Comparison of ENCODE assay signal across 11 cellular contexts in genomic region chr3:31968391-31968926, GRCh38. TPM values are rescaled to one million over a fixed set of nuclear protein-coding genes. Genes with fewer than 3 reads are reported as not detected.
DNase-seq lines count a peak whose midpoint lies in the region; ATAC-seq and TF ChIP-seq lines count a peak whose summit lies in the region.
"Had no signal": no experiment of that assay in that cellular context is flagged by ENCODE, and none has a peak within 500 bp of the region (broad histone marks: within the 10 kb centered on the region; RNA-seq: fewer than 3 reads in every experiment).

No MANE protein-coding gene starts in this region.

- no peak for ATAC-seq in GM18519 (IDR thresholded peaks at IDR 0.05; ENCODE audit: low FRiP score, unreplicated experiment)
- no peak for ATAC-seq in naive thymus-derived CD8-positive, alpha-beta T cell
- ATAC-seq: natural killer cell; stimulated activated naive CD8-positive, alpha-beta T cell treated with anti-CD3 and anti-CD28 coated beads, Interleukin-15, amount 100 ng/mL, for 72 hours had no signal

- H3K36me3 ChIP-seq in rectal smooth muscle tissue (ENCODE audit: control insufficient read depth, insufficient read depth, low read length): no peaks in the 10 kb centered on the region

- H3K4me1 Mint-ChIP-seq in Calu3 (ENCODE audit: low read depth, unreplicated experiment): peaks cover 43% of the 10 kb centered on the region
- H3K4me1 Mint-ChIP-seq in naive thymus-derived CD8-positive, alpha-beta T cell: peaks cover 0 to 29% (median 0%) of the 10 kb centered on the region in 4 donors
- H3K4me1 Mint-ChIP-seq: natural killer cell; stimulated activated naive CD8-positive, alpha-beta T cell treated with anti-CD3 and anti-CD28 coated beads, Interleukin-15, amount 100 ng/mL, for 72 hours had no signal

- peak overlapping the region; percentile 90 for H3K27ac Mint-ChIP-seq in Calu3 (ENCODE audit: unreplicated experiment)
- peak overlapping the region in 1 of 10 donors; percentile 25 for H3K27ac Mint-ChIP-seq in naive thymus-derived CD8-positive, alpha-beta T cell
- H3K27ac Mint-ChIP-seq: natural killer cell; stimulated activated naive CD8-positive, alpha-beta T cell treated with anti-CD3 and anti-CD28 coated beads, Interleukin-15, amount 100 ng/mL, for 72 hours had no signal

- no peak overlapping the region for H3K4me3 ChIP-seq in rectal smooth muscle tissue (ENCODE audit: low read length)

- no peaks in the 10 kb centered on the region for H3K9me3 Mint-ChIP-seq in Calu3 (ENCODE audit: low read depth, unreplicated experiment)
- no peaks in the 10 kb centered on the region for H3K9me3 Mint-ChIP-seq in naive thymus-derived CD8-positive, alpha-beta T cell
- H3K9me3 Mint-ChIP-seq: natural killer cell; stimulated activated naive CD8-positive, alpha-beta T cell treated with anti-CD3 and anti-CD28 coated beads, Interleukin-15, amount 100 ng/mL, for 72 hours had no signal

- BruUV-seq in Calu3 (replicated peaks; lab: Mats Ljungman, UMichigan): no TSS peak

- CTCF ChIA-PET in Calu3 (lab: Charles Lee): interaction anchor here (0.7 to 1.5 kb wide), 2 partner anchors 13 to 137 kb away, joined by 3 to 5 read pairs; partner anchors contain the start of gene ZNF860

- DNase-seq in Calu3: no peak
- DNase-seq in RPMI7951 (ENCODE audit: low read depth): peak; percentile 46
- peak; percentile 89 for DNase-seq in fibroblast of peridontal ligament (ENCODE audit: extremely low read depth)
- no peak for DNase-seq in naive thymus-derived CD8-positive, alpha-beta T cell
- no peak for DNase-seq in stimulated activated naive CD4-positive, alpha-beta T cell treated with Interleukin-2 at 50 U/mL for 16 hours (lab: John Stamatoyannopoulos, UW)
- no peak for DNase-seq in RPMI8226
- DNase-seq: DND-41; natural killer cell; stimulated activated naive CD8-positive, alpha-beta T cell treated with anti-CD3 and anti-CD28 coated beads, Interleukin-15, amount 100 ng/mL, for 72 hours had no signal

- peak overlapping the region; percentile 52 for H3K4me3 Mint-ChIP-seq in Calu3 (ENCODE audit: low read depth, unreplicated experiment)
- no peak overlapping the region for H3K4me3 Mint-ChIP-seq in naive thymus-derived CD8-positive, alpha-beta T cell
- H3K4me3 Mint-ChIP-seq: natural killer cell; stimulated activated naive CD8-positive, alpha-beta T cell treated with anti-CD3 and anti-CD28 coated beads, Interleukin-15, amount 100 ng/mL, for 72 hours had no signal

- no peaks in the 10 kb centered on the region for H3K27me3 ChIP-seq in rectal smooth muscle tissue (ENCODE audit: control insufficient read depth, insufficient read depth, low read length)

- H3K27me3 Mint-ChIP-seq in Calu3 (ENCODE audit: unreplicated experiment): no peaks in the 10 kb centered on the region
- peaks cover 0 to 11% (median 0%) of the 10 kb centered on the region in 5 donors for H3K27me3 Mint-ChIP-seq in naive thymus-derived CD8-positive, alpha-beta T cell

- peaks cover 4% of the 10 kb centered on the region for H3K4me1 ChIP-seq in rectal smooth muscle tissue (ENCODE audit: control insufficient read depth, insufficient read depth, low read length)

- intact Hi-C loops in Calu3 (cut with micrococcal nuclease; ENCODE audit: unreplicated experiment): loop anchor here (5.0 kb wide), 1 partner anchor 61 kb away; no protein-coding TSS in a partner anchor

- no peak overlapping the region for H3K9ac ChIP-seq in rectal smooth muscle tissue (ENCODE audit: low read length)

- H3K36me3 Mint-ChIP-seq in Calu3 (ENCODE audit: insufficient read depth, unreplicated experiment): peaks cover 27% of the 10 kb centered on the region
- no peaks in the 10 kb centered on the region for H3K36me3 Mint-ChIP-seq in naive thymus-derived CD8-positive, alpha-beta T cell
- H3K36me3 Mint-ChIP-seq: natural killer cell had no signal

- no peak for TF ChIP-seq CTCF in Calu3 (IDR thresholded peaks at IDR 0.05; ENCODE audit: unreplicated experiment)

- peak overlapping the region; percentile 50 for H3K27ac ChIP-seq in rectal smooth muscle tissue (ENCODE audit: low read depth, low read length)

- POLR2A ChIA-PET in naive thymus-derived CD8-positive, alpha-beta T cell (lab: Charles Lee): no interaction called here

RNA-seq across cellular contexts. Expression of gene OSBPL10, which starts 12.6 kb away (rescaled TPM):
- 53.3 and 74.7 TPM in 2 replicates for total RNA-seq in Calu3 (2022)
- total RNA-seq in RPMI7951 (2014; rRNA removed; shearing (Covaris generic)): 4.7 and 6.9 TPM in 2 replicates
- total RNA-seq in naive thymus-derived CD8-positive, alpha-beta T cell: 10 to 100 TPM; 10.7 to 11.2 TPM
- under 1 TPM; 0.03 to 0.08 (median 0.03) TPM for polyA plus RNA-seq in naive thymus-derived CD8-positive, alpha-beta T cell

RNA-seq across cellular contexts. Expression of gene ZNF860, which starts 13.1 kb away (rescaled TPM):
- total RNA-seq in Calu3 (2022): 7.5 and 11.8 TPM in 2 replicates
- 0.60 and 1.4 TPM in 2 replicates for total RNA-seq in RPMI7951 (2014; rRNA removed; shearing (Covaris generic))
- 1 to 10 TPM; 1.1 to 2.1 TPM for total RNA-seq in naive thymus-derived CD8-positive, alpha-beta T cell
- not detected for polyA plus RNA-seq in naive thymus-derived CD8-positive, alpha-beta T cell

Comparison
In these comparisons a context has a peak if more than half of its experiments do, and no peak if none do; other contexts are left out.
1. DNase-seq: peak in RPMI7951 (single experiment) and fibroblast of peridontal ligament (single experiment); none in Calu3 (single experiment), naive thymus-derived CD8-positive, alpha-beta T cell (0 of 10), stimulated activated naive CD4-positive, alpha-beta T cell treated with Interleukin-2 at 50 U/mL for 16 hours (single experiment) and RPMI8226 (single experiment).